14 cellular contexts compared by ENCODE assay signal in the genomic region with DNA sequence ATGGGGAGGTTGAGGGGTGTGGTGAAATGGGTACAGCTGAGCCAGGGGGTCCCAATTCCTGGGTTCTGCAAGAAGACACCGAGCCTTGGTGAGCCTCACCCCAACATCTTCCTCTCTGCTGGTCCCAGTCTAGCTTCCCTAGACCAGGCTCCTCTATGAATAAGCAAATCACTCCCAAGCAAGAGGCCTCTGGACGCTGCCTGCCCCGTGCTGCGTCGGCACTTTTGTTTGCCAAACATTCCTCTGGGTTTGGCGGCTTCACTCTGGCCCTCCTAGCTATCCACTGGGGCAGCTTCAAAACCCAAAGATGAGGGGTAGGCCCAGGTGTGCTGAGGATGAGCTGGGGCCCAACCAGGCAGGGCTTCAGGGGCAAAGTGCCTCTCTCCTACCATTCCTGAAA.
DNase-seq lines count a peak whose midpoint lies in the region; FAIRE-seq and TF ChIP-seq lines count a peak whose summit lies in the region.
"Had no signal": no experiment of that assay in that cellular context is flagged by ENCODE, and none has a peak within 500 bp of the region (broad histone marks: within the 10 kb centered on the region; RNA-seq: fewer than 3 reads in every experiment).

No MANE protein-coding gene starts in this region.

- no peaks in the 10 kb centered on the region for H3K79me1 ChIP-seq in trophoblast cell (ENCODE audit: low read length)

- no peak overlapping the region for H3K4ac ChIP-seq in trophoblast cell (ENCODE audit: low read depth, low read length)

- peaks cover 13% of the 10 kb centered on the region for H3K36me3 ChIP-seq in bronchial epithelial cell (ENCODE audit: control insufficient read depth, insufficient read depth, low read length)
- H3K36me3 ChIP-seq in left ventricle myocardium inferior, result peaks cover 71% of the 10 kb centered on the region
- peaks cover 58 to 74% of the 10 kb centered on the region in 2 experiments for H3K36me3 ChIP-seq in trophoblast cell (ENCODE audit: control insufficient read depth in 1 of 2, insufficient read depth in 2 of 2, low read length in 2 of 2)
- H3K36me3 ChIP-seq in uterus, result no peaks in the 10 kb centered on the region
- no peaks in the 10 kb centered on the region for H3K36me3 ChIP-seq in CD8-positive, alpha-beta memory T cell (ENCODE audit: insufficient read depth, low read length)

- H3K9me3 ChIP-seq in left ventricle myocardium inferior (replicated peaks) (no peaks in the 10 kb centered on the region), trophoblast cell (ENCODE audit: insufficient read depth, low read depth, low read length) (no peaks in the 10 kb centered on the region), uterus (no peaks in the 10 kb centered on the region)
- no peaks in the 10 kb centered on the region for H3K9me3 ChIP-seq in CD8-positive, alpha-beta memory T cell (ENCODE audit: low read length)

- TF ChIP-seq POLR2A in uterus (IDR thresholded peaks at IDR 0.05) (no peak), erythroblast (IDR thresholded peaks at IDR 0.05; ENCODE audit: low read length) (no peak)

- H2BK120ac ChIP-seq in trophoblast cell (ENCODE audit: insufficient read depth, low read length, poor library complexity), result no peak overlapping the region

- no peak overlapping the region for H3K4me3 Mint-ChIP-seq in CD8-positive, alpha-beta memory T cell
- H3K4me3 Mint-ChIP-seq: activated CD8-positive, alpha-beta memory T cell treated with anti-CD3 and anti-CD28 coated beads, Interleukin-2, amount 10 ng/mL, durations not matched to agents 7 days and 5 days; naive thymus-derived CD8-positive, alpha-beta T cell had no signal

- no peak overlapping the region for H4K91ac ChIP-seq in trophoblast cell (ENCODE audit: low read depth, low read length)

- peak overlapping the region; percentile 21 for H2BK5ac ChIP-seq in trophoblast cell (ENCODE audit: low read depth, low read length, poor library complexity)

- no peak overlapping the region for H3K14ac ChIP-seq in trophoblast cell (ENCODE audit: low read length)

- DNase-seq in bronchial epithelial cell (ENCODE audit: low read depth) (peak; percentile 24), left ventricle myocardium inferior (peak; percentile 59), trophoblast cell (no peak), uterus (peak; percentile 58 to 77), erythroblast (lab: John Stamatoyannopoulos, UW) (no peak)
- DNase-seq in stimulated activated CD8-positive, alpha-beta memory T cell treated with anti-CD3 and anti-CD28 coated beads, Interleukin-4, amount 100 ng/mL, for 48 hours, result no peak
- no peak for DNase-seq in CD8-positive, alpha-beta memory T cell
- DNase-seq: activated CD8-positive, alpha-beta memory T cell treated with anti-CD3 and anti-CD28 coated beads, Interleukin-2, amount 10 ng/mL, durations not matched to agents 7 days and 5 days; naive thymus-derived CD8-positive, alpha-beta T cell; NCI-H1048; NCI-H510A treated with DMSO at 0.1 percent for 48 hours; RPMI8226 had no signal

- H2BK12ac ChIP-seq in trophoblast cell (ENCODE audit: low read length), result no peak overlapping the region

- H3K36me3 Mint-ChIP-seq in CD8-positive, alpha-beta memory T cell, result peaks cover 0 to 1% (median 0%) of the 10 kb centered on the region in 3 donors
- H3K36me3 Mint-ChIP-seq: activated CD8-positive, alpha-beta memory T cell treated with anti-CD3 and anti-CD28 coated beads, Interleukin-2, amount 10 ng/mL, durations not matched to agents 7 days and 5 days had no signal

- peak overlapping the region in 1 of 8 donors; percentile 45 for H3K27ac Mint-ChIP-seq in CD8-positive, alpha-beta memory T cell
- H3K27ac Mint-ChIP-seq: activated CD8-positive, alpha-beta memory T cell treated with anti-CD3 and anti-CD28 coated beads, Interleukin-2, amount 10 ng/mL, durations not matched to agents 7 days and 5 days; naive thymus-derived CD8-positive, alpha-beta T cell had no signal

- no peak overlapping the region for H3K23ac ChIP-seq in trophoblast cell (ENCODE audit: low read length)

- H2AFZ ChIP-seq in trophoblast cell (ENCODE audit: insufficient read depth, low read length, poor library complexity), result no peak overlapping the region

- WGBS in trophoblast cell (ENCODE audit: extremely low coverage, insufficient coverage, insufficient read length), result no CpG with 5 or more reads among the region's 6 CpGs

- H3K9me3 Mint-ChIP-seq in CD8-positive, alpha-beta memory T cell, result no peaks in the 10 kb centered on the region
- H3K9me3 Mint-ChIP-seq: naive thymus-derived CD8-positive, alpha-beta T cell had no signal

- no peak overlapping the region for H3K4me3 ChIP-seq in bronchial epithelial cell (ENCODE audit: low read depth, low read length)
- H3K4me3 ChIP-seq in left ventricle myocardium inferior, result no peak overlapping the region
- H3K4me3 ChIP-seq in trophoblast cell (ENCODE audit: low read depth, low read length), result no peak overlapping the region
- H3K4me3 ChIP-seq in uterus, result no peak overlapping the region
- no peak overlapping the region for H3K4me3 ChIP-seq in CD8-positive, alpha-beta memory T cell (ENCODE audit: low read length)

- intact Hi-C loops in left ventricle myocardium inferior (cut with micrococcal nuclease), result no loop called here
- intact Hi-C loops in uterus (cut with DNase I; ENCODE audit: low total_unique reads), result no loop called here

- no peaks in the 10 kb centered on the region for H3K79me2 ChIP-seq in trophoblast cell (ENCODE audit: control insufficient read depth, insufficient read depth, low read length, poor library complexity)

- no peak for FAIRE-seq in bronchial epithelial cell (lab: Jason Lieb, UNC)
- FAIRE-seq: endometrium, HTR-8/SVneo had no signal

- no peak overlapping the region for H4K12ac ChIP-seq in trophoblast cell (ENCODE audit: low read depth, low read length)

- no peaks in the 10 kb centered on the region for H3K27me3 ChIP-seq in bronchial epithelial cell (ENCODE audit: control insufficient read depth, insufficient read depth, low read length)
- H3K27me3 ChIP-seq in left ventricle myocardium inferior (ENCODE audit: low read depth), result no peaks in the 10 kb centered on the region
- no peaks in the 10 kb centered on the region for H3K27me3 ChIP-seq in trophoblast cell (ENCODE audit: insufficient read depth, low read length)
- no peaks in the 10 kb centered on the region for H3K27me3 ChIP-seq in uterus
- H3K27me3 ChIP-seq in CD8-positive, alpha-beta memory T cell (ENCODE audit: insufficient read depth, low read length, poor library complexity, severe bottlenecking), result no peaks in the 10 kb centered on the region

- H3K4me1 ChIP-seq in left ventricle myocardium inferior (peaks cover 33% of the 10 kb centered on the region), trophoblast cell (ENCODE audit: control insufficient read depth in 1 of 2, insufficient read depth in 2 of 2, low read length in 2 of 2) (peaks cover 12 to 14% of the 10 kb centered on the region in 2 experiments), uterus (peaks cover 0 to 6% of the 10 kb centered on the region in 2 donors)
- H3K4me1 ChIP-seq in CD8-positive, alpha-beta memory T cell (ENCODE audit: insufficient read depth, low read length), result no peaks in the 10 kb centered on the region

- peak overlapping the region; percentile 83 for H3K27ac ChIP-seq in left ventricle myocardium inferior (replicated peaks)
- H3K27ac ChIP-seq in trophoblast cell (ENCODE audit: low read depth, low read length), result no peak overlapping the region
- H3K27ac ChIP-seq in uterus, result peak overlapping the region; percentile 64 to 80
- no peak overlapping the region for H3K27ac ChIP-seq in CD8-positive, alpha-beta memory T cell (ENCODE audit: low read depth, low read length)

- no peak overlapping the region for H2AK5ac ChIP-seq in trophoblast cell (ENCODE audit: low read length)

- no peak overlapping the region for H4K8ac ChIP-seq in trophoblast cell (ENCODE audit: low read depth, low read length)

- H3K18ac ChIP-seq in trophoblast cell (ENCODE audit: low read length), result no peak overlapping the region

- CTCF ChIA-PET in CD8-positive, alpha-beta memory T cell (lab: Charles Lee), result no interaction called here

- no peaks in the 10 kb centered on the region for H3K4me1 Mint-ChIP-seq in CD8-positive, alpha-beta memory T cell

- H3K4me2 ChIP-seq in trophoblast cell (ENCODE audit: low read length), result no peak overlapping the region

- TF ChIP-seq CTCF in bronchial epithelial cell (IDR thresholded peaks at IDR 0.05; ENCODE audit: insufficient read depth, low read length, severe bottlenecking), result no peak
- TF ChIP-seq CTCF in left ventricle myocardium inferior (IDR thresholded peaks at IDR 0.05; ENCODE audit: borderline replicate concordance), result no peak
- TF ChIP-seq CTCF in uterus (IDR thresholded peaks at IDR 0.05), result no peak

- POLR2A ChIA-PET in CD8-positive, alpha-beta memory T cell (lab: Charles Lee), result no interaction called here

- no peak overlapping the region for H3K9ac ChIP-seq in trophoblast cell (ENCODE audit: low read length)

- H3K27me3 Mint-ChIP-seq in CD8-positive, alpha-beta memory T cell, result peaks cover 3% of the 10 kb centered on the region in 2 donors

Comparison
In these comparisons a context has a peak if more than half of its experiments do, and no peak if none do; other contexts are left out.
1. DNase-seq: peak in bronchial epithelial cell (single experiment), left ventricle myocardium inferior (single experiment) and uterus (2 of 2); none in trophoblast cell (0 of 2), erythroblast (0 of 2), stimulated activated CD8-positive, alpha-beta memory T cell treated with anti-CD3 and anti-CD28 coated beads, Interleukin-4, amount 100 ng/mL, for 48 hours (single experiment) and CD8-positive, alpha-beta memory T cell (0 of 5).
2. H3K27ac ChIP-seq: peak in left ventricle myocardium inferior (single experiment) and uterus (2 of 2); none in trophoblast cell (single experiment) and CD8-positive, alpha-beta memory T cell (single experiment).